ENCODE assay signal across 3 cellular contexts in the genomic region with DNA sequence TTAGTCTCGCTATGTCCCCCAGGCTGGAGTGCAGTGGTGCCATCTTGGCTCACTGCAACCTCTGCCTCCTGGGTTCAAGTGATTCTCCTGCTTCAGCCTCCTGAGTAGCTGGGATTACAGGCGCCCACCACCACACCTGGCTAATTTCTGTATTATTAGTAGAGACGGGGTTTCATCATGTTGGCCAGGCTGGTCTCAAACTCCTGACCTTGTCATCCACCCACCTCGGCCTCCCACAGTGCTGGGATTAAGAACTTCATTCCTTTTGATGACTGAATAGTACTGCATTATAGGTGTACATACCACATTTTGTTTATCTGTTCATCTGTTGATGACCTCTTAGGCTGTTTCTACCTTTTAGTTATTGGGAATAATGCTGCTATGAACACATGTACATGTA. TPM values are rescaled to one million over a fixed set of nuclear protein-coding genes. Genes with fewer than 3 reads are reported as not detected.
"Had no signal": no experiment of that assay in that cellular context is flagged by ENCODE, and none has a peak within 500 bp of the region (broad histone marks: within the 10 kb centered on the region; RNA-seq: fewer than 3 reads in every experiment).

No MANE protein-coding gene starts in this region.

RNA-seq across cellular contexts. Expression of a gene that starts 20.7 kb away (rescaled TPM):
- total RNA-seq: LHCN-M2, M059J, MCF 10A had no signal
